ENCODE assay signal across 13 cellular contexts in genomic region chr1:201268604-201269151, GRCh38. TPM values are rescaled to one million over a fixed set of nuclear protein-coding genes. Genes with fewer than 3 reads are reported as not detected.
DNase-seq lines count a peak whose midpoint lies in the region; ATAC-seq and TF ChIP-seq lines count a peak whose summit lies in the region.
"Had no signal": no experiment of that assay in that cellular context is flagged by ENCODE, and none has a peak within 500 bp of the region (broad histone marks: within the 10 kb centered on the region; RNA-seq: fewer than 3 reads in every experiment).

No MANE protein-coding gene starts in this region.

- intact Hi-C loops in cardiac septum (cut with DNase I) (no loop called here), vagina (cut with DNase I) (no loop called here)

- no peaks in the 10 kb centered on the region for H3K36me3 ChIP-seq in right atrium auricular region
- H3K36me3 ChIP-seq in vagina = no peaks in the 10 kb centered on the region
- H3K36me3 ChIP-seq: thoracic aorta had no signal

- no peak overlapping the region for H3K4me3 ChIP-seq in right atrium auricular region
- no peak overlapping the region for H3K4me3 ChIP-seq in astrocyte of the cerebellum (ENCODE audit: low read depth, low read length)
- H3K4me3 ChIP-seq in vagina = no peak overlapping the region
- H3K4me3 ChIP-seq: thoracic aorta had no signal

- TF ChIP-seq POLR2A in vagina (IDR thresholded peaks at IDR 0.05) = no peak

- H3K27me3 ChIP-seq in right atrium auricular region = no peaks in the 10 kb centered on the region
- no peaks in the 10 kb centered on the region for H3K27me3 ChIP-seq in vagina

- H3K9me3 ChIP-seq in right atrium auricular region = no peaks in the 10 kb centered on the region
- H3K9me3 ChIP-seq in vagina = no peaks in the 10 kb centered on the region
- H3K9me3 ChIP-seq: thoracic aorta had no signal

- H3K27ac ChIP-seq in right atrium auricular region = no peak overlapping the region
- H3K27ac ChIP-seq in vagina = peak overlapping the region; percentile 3
- H3K27ac ChIP-seq: thoracic aorta had no signal

- DNase-seq in cardiac septum (ENCODE audit: low spot score) (peak; percentile 73), right atrium auricular region (ENCODE audit: low spot score) (no peak), astrocyte of the cerebellum (ENCODE audit: low read depth) (peak; percentile 18), kidney tubule cell (ENCODE audit: low spot score) (peak; percentile 89), vagina (ENCODE audit: extremely low spot score in 2 of 2) (peak; percentile 86 to 95), SW 1271 (lab: John Stamatoyannopoulos, UW) (no peak), NCI-H146 treated with DMSO at 0.1 percent for 48 hours (lab: John Stamatoyannopoulos, UW; ENCODE audit: unreplicated experiment) (no peak)
- DNase-seq: activated CD4-positive, alpha-beta T cell treated with anti-CD3 and anti-CD28 coated beads, Interleukin-2, amount 50 U/mL, for 48 hours; NCI-H1436 treated with DMSO at 0.1 percent for 48 hours had no signal

- H3K4me1 ChIP-seq in right atrium auricular region (peaks cover 0 to 5% of the 10 kb centered on the region in 2 donors), vagina (peaks cover 8% of the 10 kb centered on the region)

- in situ Hi-C loops in astrocyte of the cerebellum (cut with HindIII; ENCODE audit: low sequenced_read_pairs) = no loop called here

- no peak for ATAC-seq in GM21515 (IDR thresholded peaks at IDR 0.05; ENCODE audit: unreplicated experiment)

- no peak for TF ChIP-seq CTCF in right atrium auricular region (IDR thresholded peaks at IDR 0.05)
- TF ChIP-seq CTCF in astrocyte of the cerebellum (IDR thresholded peaks at IDR 0.05; ENCODE audit: low read depth, low read length, missing control alignments) = no peak
- TF ChIP-seq CTCF in vagina (IDR thresholded peaks at IDR 0.05) = no peak

RNA-seq across cellular contexts. Expression of gene PKP1, which starts 14.6 kb away (rescaled TPM):
- total RNA-seq in cardiac septum (0.16 TPM), right atrium auricular region (1 to 10 TPM in 1 of 2 donors, not detected in 1; 2.3 TPM), vagina (409 TPM)
- total RNA-seq: endothelial cell of umbilical vein, progenitor cell of endocrine pancreas had no signal

Comparison
In these comparisons a context has a peak if more than half of its experiments do, and no peak if none do; other contexts are left out.
1. DNase-seq: peak in cardiac septum (single experiment), astrocyte of the cerebellum (single experiment), kidney tubule cell (single experiment) and vagina (2 of 2); none in right atrium auricular region (single experiment), SW 1271 (0 of 2) and NCI-H146 treated with DMSO at 0.1 percent for 48 hours (single experiment).
2. RNA of gene PKP1, which starts 14.6 kb away (total RNA-seq): 409 TPM in vagina (single experiment); 2.3 TPM in right atrium auricular region and 0.16 TPM in cardiac septum (single experiment); every median in the first group is over 100 times any median in the second.